ENCODE assay signal across 1 cellular context in the genomic region with DNA sequence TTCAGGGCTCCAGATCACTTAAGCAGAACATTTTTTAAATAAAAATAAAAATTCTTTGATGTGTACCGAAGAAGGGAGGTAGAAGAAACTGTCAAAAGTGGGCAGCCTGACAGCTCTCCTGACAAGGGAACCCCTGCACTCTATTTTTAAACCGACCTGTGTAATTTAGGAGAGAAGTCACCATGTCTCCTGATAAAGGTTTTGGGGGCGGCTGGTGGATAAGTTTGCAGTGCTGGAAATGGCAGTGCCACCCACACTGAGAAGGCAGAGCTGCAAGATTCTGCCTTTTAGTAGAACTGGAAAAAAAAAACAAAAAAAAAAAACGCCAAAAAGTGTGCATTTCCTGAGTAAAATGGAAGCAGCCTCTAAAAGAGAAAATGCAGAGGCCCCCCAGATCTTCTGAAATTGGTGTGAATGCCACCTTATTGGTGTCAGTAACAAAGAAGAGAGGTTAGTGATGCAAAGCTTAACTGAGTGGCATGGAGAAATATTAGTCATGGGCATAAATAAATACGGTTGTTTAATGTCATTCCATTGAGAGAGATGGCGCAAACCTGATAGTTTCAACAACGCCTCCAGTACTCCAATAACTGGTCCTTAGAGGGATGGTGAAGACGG.
TF ChIP-seq lines count a peak whose summit lies in the region.

No MANE protein-coding gene starts in this region.

TF ChIP-seq in HEK293, 187 proteins besides CTCF, POLR2A, EP300 and RAD21 (continued from another document):
- TF ChIP-seq ZNF704 (tag by site-specific recombination; IDR thresholded peaks at IDR 0.05) = no peak
- no peak for TF ChIP-seq ZNF544 (tag by site-specific recombination; IDR thresholded peaks at IDR 0.05)
- TF ChIP-seq TRIM28 (IDR thresholded peaks at IDR 0.05; ENCODE audit: borderline replicate concordance, low read length) = no peak
- no peak for TF ChIP-seq ZNF221 (tag by site-specific recombination; IDR thresholded peaks at IDR 0.05; ENCODE audit: borderline replicate concordance)
- no peak for TF ChIP-seq ZNF174 (tag by site-specific recombination; IDR thresholded peaks at IDR 0.05)
- TF ChIP-seq SALL2 (tag by site-specific recombination; IDR thresholded peaks at IDR 0.05; ENCODE audit: borderline replicate concordance) = no peak
- TF ChIP-seq ZFHX2 (tag by site-specific recombination; conservative IDR thresholded peaks at IDR 0.05) = peak; percentile 53
